Comparison of ENCODE assay signal across 8 cellular contexts in genomic region chr11:130003717-130004001, GRCh38. TPM values are rescaled to one million over a fixed set of nuclear protein-coding genes. Genes with fewer than 3 reads are reported as not detected.
DNase-seq lines count a peak whose midpoint lies in the region; ATAC-seq, FAIRE-seq and TF ChIP-seq lines count a peak whose summit lies in the region.

No MANE protein-coding gene starts in this region.

- no peak for FAIRE-seq in D721Med (lab: Jason Lieb, UNC)

- DNase-seq in Jurkat, Clone E6-1 (ENCODE audit: low read depth, low spot score) = no peak
- DNase-seq in effector memory CD4-positive, alpha-beta T cell = no peak
- DNase-seq in D721Med (ENCODE audit: insufficient read length, low spot score) (no peak), NCI-H2196 treated with DMSO at 0.1 percent for 48 hours (lab: John Stamatoyannopoulos, UW; ENCODE audit: unreplicated experiment) (no peak)
- DNase-seq in activated effector memory CD4-positive, alpha-beta T cell treated with Interleukin-2 at 50 U/mL for 16 hours = no peak

- H3K4me1 ChIP-seq in effector memory CD4-positive, alpha-beta T cell (ENCODE audit: control insufficient read depth, insufficient read depth, low read length, poor library complexity, severe bottlenecking) = peaks cover 8% of the 10 kb centered on the region
- H3K4me1 ChIP-seq in neutrophil (ENCODE audit: control insufficient read depth in 1 of 2, insufficient read depth in 1 of 2, low read depth in 1 of 2, low read length in 1 of 2) = peaks cover 31 to 35% of the 10 kb centered on the region in 2 experiments

- H3K9me3 ChIP-seq in effector memory CD4-positive, alpha-beta T cell (ENCODE audit: control insufficient read depth, low read length) = no peaks in the 10 kb centered on the region
- H3K9me3 ChIP-seq in neutrophil = no peaks in the 10 kb centered on the region

- H3K4me3 ChIP-seq in Jurkat, Clone E6-1 (ENCODE audit: low read length) = peak overlapping the region; percentile 86
- peak overlapping the region; percentile 79 for H3K4me3 ChIP-seq in effector memory CD4-positive, alpha-beta T cell (ENCODE audit: insufficient read depth, low read depth, low read length, poor library complexity, severe bottlenecking)
- H3K4me3 ChIP-seq in neutrophil (ENCODE audit: low read depth in 1 of 2, low read length in 1 of 2) = peak overlapping the region; percentile 78 to 90

- ATAC-seq in GM19438 (IDR thresholded peaks at IDR 0.05; ENCODE audit: low read depth, unreplicated experiment) (peak; percentile 12), GM21576 (IDR thresholded peaks at IDR 0.05; ENCODE audit: unreplicated experiment) (no peak)

- no peaks in the 10 kb centered on the region for H3K27me3 ChIP-seq in effector memory CD4-positive, alpha-beta T cell (replicated peaks; ENCODE audit: control insufficient read depth, insufficient read depth, low read length, poor library complexity, severe bottlenecking)
- no peaks in the 10 kb centered on the region for H3K27me3 ChIP-seq in neutrophil

- H3K36me3 ChIP-seq in effector memory CD4-positive, alpha-beta T cell (ENCODE audit: control insufficient read depth, insufficient read depth, low read length) = no peaks in the 10 kb centered on the region
- no peaks in the 10 kb centered on the region for H3K36me3 ChIP-seq in neutrophil

- H3K27ac ChIP-seq in effector memory CD4-positive, alpha-beta T cell (ENCODE audit: insufficient read depth, low read length, poor library complexity, severe bottlenecking) = peak overlapping the region; percentile 99
- H3K27ac ChIP-seq in neutrophil = peak overlapping the region; percentile 99

- TF ChIP-seq CTCF in neutrophil (IDR thresholded peaks at IDR 0.05) = no peak
- TF ChIP-seq CTCF in D721Med (IDR thresholded peaks at IDR 0.05; ENCODE audit: insufficient read depth, missing control alignments) = no peak

RNA-seq across cellular contexts. Expression of gene PRDM10, which starts 1.0 kb away (rescaled TPM):
- 8.2 TPM for polyA plus RNA-seq in Jurkat, Clone E6-1 (2012; ENCODE audit: insufficient read depth, insufficient read length)
